In genomic region chr1:40564913-40565312, GRCh38 we compare ENCODE assay signal across 22 cellular contexts.
"Had no signal": no experiment of that assay in that cellular context is flagged by ENCODE, and none has a peak within 500 bp of the region (broad histone marks: within the 10 kb centered on the region; RNA-seq: fewer than 3 reads in every experiment).

No MANE protein-coding gene starts in this region.

- H3K36me3 ChIP-seq: ascending aorta had no signal

- ATAC-seq: activated CD4-positive, alpha-beta T cell treated with anti-CD3 and anti-CD28 coated beads for 36 hours; activated naive CD4-positive, alpha-beta T cell treated with anti-CD3 and anti-CD28 coated beads, Interleukin-2, amount 50 U/mL, for 72 hours; activated T-cell treated with anti-CD3 and anti-CD28 coated beads, Interleukin-2, amount 50 U/mL, for 72 hours; esophagus mucosa had no signal

- H3K9me3 ChIP-seq: ascending aorta had no signal

- DNase-seq: activated CD4-positive, alpha-beta memory T cell treated with anti-CD3 and anti-CD28 coated beads, Interleukin-2, amount 10 ng/mL, durations not matched to agents 7 days and 5 days; activated CD4-positive, alpha-beta T cell treated with anti-CD3 and anti-CD28 coated beads for 36 hours; activated CD4-positive, alpha-beta T cell treated with anti-CD3 and anti-CD28 coated beads, Interleukin-2, amount 10 ng/mL, durations not matched to agents 24 days and 14 days; activated CD4-positive, CD25-positive, alpha-beta regulatory T cell; activated CD4-positive, CD25-positive, alpha-beta regulatory T cell treated with anti-CD3 and anti-CD28 coated beads, Interleukin-2, amount 50 U/mL, for 72 hours; activated CD8-positive, alpha-beta memory T cell treated with anti-CD3 and anti-CD28 coated beads, Interleukin-2, amount 50 U/mL, for 48 hours; activated gamma-delta T cell; activated naive CD4-positive, alpha-beta T cell; activated naive CD4-positive, alpha-beta T cell treated with anti-CD3 and anti-CD28 coated beads, Interleukin-2, amount 10 ng/mL, durations not matched to agents 7 days and 5 days; activated naive CD8-positive, alpha-beta T cell treated with anti-CD3 and anti-CD28 coated beads, Interleukin-2, amount 10 ng/mL, durations not matched to agents 7 days and 5 days; activated T-cell treated with anti-CD3 and anti-CD28 coated beads for 4 hours; activated T-cell treated with anti-CD3 and anti-CD28 coated beads, Interleukin-2, amount 50 U/mL, for 24 hours; activated T-cell treated with anti-CD3 and anti-CD28 coated beads, Interleukin-2, amount 50 U/mL, for 72 hours; dorsolateral prefrontal cortex; effector memory CD4-positive, alpha-beta T cell; endodermal cell; foreskin fibroblast; T-helper 9 cell had no signal

- H3K4me3 ChIP-seq: ascending aorta, coronary artery, dorsolateral prefrontal cortex had no signal

- H3K4me1 ChIP-seq: ascending aorta had no signal
